Comparison of ENCODE assay signal across 15 cellular contexts in the genomic region with DNA sequence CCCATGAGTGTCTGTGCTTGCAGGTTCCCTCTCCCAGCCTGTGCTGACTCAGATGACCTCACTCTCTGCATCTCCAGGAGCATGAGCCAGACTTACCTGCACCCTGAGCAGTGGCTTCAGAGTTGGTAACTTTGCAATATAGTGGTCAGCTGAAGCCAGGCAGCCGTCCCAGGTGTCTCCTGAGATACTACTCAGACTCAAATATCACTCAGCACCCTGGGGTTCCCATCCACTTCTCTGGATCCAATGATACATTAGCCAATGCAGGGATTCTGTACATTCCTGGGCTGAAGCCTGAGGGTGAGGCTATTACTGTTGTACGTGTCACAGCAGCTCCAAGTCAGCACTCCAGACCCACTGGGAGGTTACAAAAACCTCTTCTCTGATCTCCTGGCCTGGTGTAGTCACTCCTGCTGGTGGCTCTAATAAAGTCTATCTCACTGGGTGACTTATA.
DNase-seq lines count a peak whose midpoint lies in the region; ATAC-seq, FAIRE-seq and TF ChIP-seq lines count a peak whose summit lies in the region.
"Had no signal": no experiment of that assay in that cellular context is flagged by ENCODE, and none has a peak within 500 bp of the region (broad histone marks: within the 10 kb centered on the region; RNA-seq: fewer than 3 reads in every experiment).

No MANE protein-coding gene starts in this region.

- no peak overlapping the region for H3K23ac ChIP-seq in neuronal stem cell (ENCODE audit: low read depth, low read length, poor library complexity)

- peak overlapping the region; percentile 8 for H2AK5ac ChIP-seq in neuronal stem cell (ENCODE audit: low read depth, low read length)

- no peak overlapping the region for H3K4me3 ChIP-seq in PC-3 (ENCODE audit: low read length)
- no peak overlapping the region for H3K4me3 ChIP-seq in coronary artery
- no peak overlapping the region for H3K4me3 ChIP-seq in neuronal stem cell (ENCODE audit: low read length in 2 of 2)

- no peak for TF ChIP-seq CTCF in PC-3 (conservative IDR thresholded peaks at IDR 0.05; ENCODE audit: low read depth, low read length)
- no peak for TF ChIP-seq CTCF in coronary artery (IDR thresholded peaks at IDR 0.05)

- no peak overlapping the region for H4K8ac ChIP-seq in neuronal stem cell (ENCODE audit: low read depth, low read length)

- no peak overlapping the region for H3K14ac ChIP-seq in neuronal stem cell (ENCODE audit: low read length)

- POLR2A ChIA-PET in PC-3 (lab: Charles Lee; ENCODE audit: unreplicated experiment) = no interaction called here

- no peak overlapping the region for H4K91ac ChIP-seq in neuronal stem cell (ENCODE audit: low read depth, low read length, poor library complexity)

- no peaks in the 10 kb centered on the region for H3K27me3 ChIP-seq in PC-3 (ENCODE audit: low read length)
- H3K27me3 ChIP-seq in neuronal stem cell (ENCODE audit: control insufficient read depth in 3 of 3, insufficient read depth in 3 of 3, low read depth in 1 of 3, low read length in 3 of 3) = peaks cover 0 to 35% (median 32%) of the 10 kb centered on the region in 3 experiments

- no peak overlapping the region for H2BK120ac ChIP-seq in neuronal stem cell (ENCODE audit: low read depth, low read length)

- no peak overlapping the region for H3K4ac ChIP-seq in neuronal stem cell (ENCODE audit: low read length)

- no peak for ATAC-seq in PC-3
- no peak for ATAC-seq in GM19452 (IDR thresholded peaks at IDR 0.05; ENCODE audit: unreplicated experiment)
- no peak for ATAC-seq in GM18858 (IDR thresholded peaks at IDR 0.05; ENCODE audit: unreplicated experiment)

- no peak overlapping the region for H2BK15ac ChIP-seq in neuronal stem cell (ENCODE audit: low read length)

- no peaks in the 10 kb centered on the region for H3K9me3 ChIP-seq in PC-3 (ENCODE audit: low read length)
- H3K9me3 ChIP-seq in neuronal stem cell (replicated peaks in 1 of 2; ENCODE audit: control insufficient read depth in 2 of 2, insufficient read depth in 1 of 2, low read depth in 1 of 2, low read length in 2 of 2) = peaks cover 0 to 2% of the 10 kb centered on the region in 2 donors

- H3K79me2 ChIP-seq in PC-3 (ENCODE audit: low read length) = no peaks in the 10 kb centered on the region

- no peaks in the 10 kb centered on the region for H3K79me1 ChIP-seq in neuronal stem cell (ENCODE audit: low read depth, low read length)

- no peaks in the 10 kb centered on the region for H3K9me2 ChIP-seq in PC-3 (replicated peaks; ENCODE audit: low read length)

- TF ChIP-seq POLR2A in GM12892 (IDR thresholded peaks at IDR 0.05; ENCODE audit: low read depth, low read length) = no peak

- H3K36me3 ChIP-seq in PC-3 (ENCODE audit: low read depth, low read length) (no peaks in the 10 kb centered on the region), neuronal stem cell (replicated peaks in 1 of 2; ENCODE audit: control insufficient read depth in 2 of 2, insufficient read depth in 2 of 2, low read length in 2 of 2) (no peaks in the 10 kb centered on the region)

- no peak overlapping the region for H3K9ac ChIP-seq in PC-3 (ENCODE audit: low read length)
- H3K9ac ChIP-seq in neuronal stem cell (ENCODE audit: low read depth, low read length, poor library complexity) = no peak overlapping the region

- H3K27ac ChIP-seq in PC-3 (ENCODE audit: low read length) = no peak overlapping the region
- no peak overlapping the region for H3K27ac ChIP-seq in coronary artery
- no peak overlapping the region for H3K27ac ChIP-seq in neuronal stem cell (replicated peaks; ENCODE audit: low read length)

- CTCF ChIA-PET in PC-3 (lab: Charles Lee) = no interaction called here

- FAIRE-seq in GM12892 (lab: Jason Lieb, UNC) = peak; percentile 14
- FAIRE-seq: HTR-8/SVneo had no signal

- no TSS peak for BruUV-seq in PC-3 (replicated peaks; lab: Mats Ljungman, UMichigan)

- H2BK5ac ChIP-seq in neuronal stem cell (ENCODE audit: low read length) = no peak overlapping the region

- H3K4me2 ChIP-seq in PC-3 (ENCODE audit: low read length) = no peak overlapping the region
- no peak overlapping the region for H3K4me2 ChIP-seq in neuronal stem cell (ENCODE audit: insufficient read depth, low read length, poor library complexity, severe bottlenecking)

- H2BK12ac ChIP-seq in neuronal stem cell (ENCODE audit: low read length) = no peak overlapping the region

- H2AFZ ChIP-seq in PC-3 (ENCODE audit: low read length) (no peak overlapping the region), neuronal stem cell (ENCODE audit: low read length) (no peak overlapping the region)

- H3K18ac ChIP-seq in neuronal stem cell (ENCODE audit: low read length) = peak overlapping the region; percentile 28

- DNase-seq in GM12892 (ENCODE audit: insufficient read length) = no peak
- peak; percentile 28 for DNase-seq in PC-3
- peak; percentile 58 for DNase-seq in coronary artery (ENCODE audit: low spot score)
- DNase-seq in neuronal stem cell (ENCODE audit: low spot score) = no peak
- no peak for DNase-seq in NCI-H446 treated with DMSO at 0.1 percent for 48 hours (lab: John Stamatoyannopoulos, UW)
- DNase-seq in activated T-cell treated with anti-CD3 and anti-CD28 coated beads, Interleukin-2, amount 50 U/mL, for 1 hour = no peak
- DNase-seq: COR-L47, EL, H9, NCI-H1436, NCI-H2029, NCI-H510A treated with DMSO at 0.1 percent for 48 hours had no signal

- no peaks in the 10 kb centered on the region for H4K20me1 ChIP-seq in PC-3 (ENCODE audit: low read length)

- H3F3A ChIP-seq in PC-3 (ENCODE audit: low read length, unreplicated experiment) = no peaks in the 10 kb centered on the region

- H3K4me1 ChIP-seq in PC-3 (ENCODE audit: insufficient read depth, low read length) (peaks cover 13% of the 10 kb centered on the region), neuronal stem cell (ENCODE audit: control insufficient read depth in 2 of 2, insufficient read depth in 1 of 2, low read depth in 1 of 2, low read length in 2 of 2) (peaks cover 0 to 12% of the 10 kb centered on the region in 2 donors)

- intact Hi-C loops in PC-3 (cut with micrococcal nuclease) = no loop called here

- WGBS in neuronal stem cell (ENCODE audit: extremely low coverage in 2 of 2, insufficient read length in 2 of 2, insufficient replicate concordance in 1 of 2), 2 donors = no CpG with 5 or more reads among the region's 2 CpGs

Comparison
In these comparisons a context has a peak if more than half of its experiments do, and no peak if none do; other contexts are left out.
1. DNase-seq: peak in PC-3 (single experiment) and coronary artery (single experiment); none in GM12892 (single experiment), neuronal stem cell (single experiment), NCI-H446 treated with DMSO at 0.1 percent for 48 hours (single experiment) and activated T-cell treated with anti-CD3 and anti-CD28 coated beads, Interleukin-2, amount 50 U/mL, for 1 hour (single experiment).